In genomic region chr2:47867205-47867604, GRCh38 we compare ENCODE assay signal across 1 cellular context.
TF ChIP-seq lines count a peak whose summit lies in the region.

No MANE protein-coding gene starts in this region.

TF ChIP-seq in GM12878, 131 proteins besides CTCF, POLR2A, EP300 and RAD21 (continued from another document):
- TF ChIP-seq ATF2 (IDR thresholded peaks at IDR 0.05; ENCODE audit: low read length) (no peak), MEF2A (IDR thresholded peaks at IDR 0.05; ENCODE audit: insufficient read depth, low read depth, low read length) (no peak), E2F8 (IDR thresholded peaks at IDR 0.05; ENCODE audit: low read depth, partially characterized antibody) (no peak), ATF7 (IDR thresholded peaks at IDR 0.05; ENCODE audit: low read depth) (no peak), STAT1 (conservative IDR thresholded peaks at IDR 0.05) (no peak), MTA2 (IDR thresholded peaks at IDR 0.05; ENCODE audit: low read depth) (no peak)
